ENCODE assay signal across 8 cellular contexts in the genomic region with DNA sequence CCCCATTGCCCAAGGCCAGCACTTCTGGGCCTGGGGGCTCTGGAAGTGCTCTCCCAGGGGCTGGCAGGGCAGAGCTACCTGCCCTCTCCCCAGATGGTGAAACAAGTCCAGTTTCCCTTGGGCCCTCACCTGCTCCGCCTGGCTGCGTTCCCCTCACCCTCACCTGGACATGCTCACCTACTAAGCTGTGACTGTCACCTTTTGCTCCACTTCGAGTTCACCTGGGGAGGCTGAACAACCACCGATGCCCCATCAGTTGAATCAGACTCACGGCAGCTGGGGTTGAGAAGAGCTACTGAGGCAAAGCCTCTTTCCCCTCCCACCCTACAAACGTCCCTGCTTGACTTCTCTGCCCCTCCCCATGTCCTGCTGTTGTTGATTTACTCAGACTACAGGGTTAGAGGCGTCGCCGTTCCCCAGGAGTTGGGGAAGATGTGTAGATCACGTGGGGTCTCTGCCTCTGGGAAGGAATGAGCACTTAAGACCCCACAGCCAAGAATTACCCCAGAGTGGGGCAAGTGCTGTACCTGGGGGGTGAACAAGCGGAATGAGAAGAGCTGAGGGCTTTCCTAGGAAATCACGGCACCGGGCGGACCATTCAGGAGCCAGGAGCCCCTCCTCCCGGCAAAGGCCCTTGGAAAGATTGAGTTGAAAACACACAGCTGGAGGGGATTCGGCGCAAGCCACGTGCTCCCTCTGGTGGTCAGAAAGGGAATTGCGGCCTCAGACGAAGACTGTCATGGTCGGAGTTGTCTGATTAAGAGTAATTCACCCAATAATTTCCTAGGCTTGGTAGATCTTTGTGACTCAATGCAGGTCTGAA. TPM values are rescaled to one million over a fixed set of nuclear protein-coding genes. Genes with fewer than 3 reads are reported as not detected.
DNase-seq lines count a peak whose midpoint lies in the region; ATAC-seq and TF ChIP-seq lines count a peak whose summit lies in the region.

No MANE protein-coding gene starts in this region.

- H3K4me2 ChIP-seq in BLaER1, result peak overlapping the region; percentile 83

- H3K9me3 Mint-ChIP-seq in T-helper 1 cell treated with Interleukin-12 subunit alpha and Interleukin-12 subunit beta and Interleukin-4 antibody, amounts not matched to agents 30 μg/mL and 1 μg/mL, for 36 hours, result no peaks in the 10 kb centered on the region

- H3K27ac ChIP-seq in BLaER1 (peak overlapping the region; percentile 63), right atrium auricular region (peak overlapping the region; percentile 55 to 76)

- peak overlapping the region; percentile 93 for H3K27ac Mint-ChIP-seq in T-helper 1 cell treated with Interleukin-12 subunit alpha and Interleukin-12 subunit beta and Interleukin-4 antibody, amounts not matched to agents 30 μg/mL and 1 μg/mL, for 36 hours

- H3K4me3 ChIP-seq in BLaER1, result no peak overlapping the region
- peak overlapping the region; percentile 7 to 22 for H3K4me3 ChIP-seq in right atrium auricular region

- no peaks in the 10 kb centered on the region for H3K27me3 Mint-ChIP-seq in T-helper 1 cell treated with Interleukin-12 subunit alpha and Interleukin-12 subunit beta and Interleukin-4 antibody, amounts not matched to agents 30 μg/mL and 1 μg/mL, for 36 hours (ENCODE audit: low read depth)

- ATAC-seq in GM19397 (IDR thresholded peaks at IDR 0.05; ENCODE audit: unreplicated experiment) (peak; percentile 23), GM21717 (IDR thresholded peaks at IDR 0.05; ENCODE audit: unreplicated experiment) (no peak)

- no peaks in the 10 kb centered on the region for H4K20me1 ChIP-seq in BLaER1

- H3K4me1 ChIP-seq in BLaER1 (peaks cover 84% of the 10 kb centered on the region), right atrium auricular region (peaks cover 0 to 46% of the 10 kb centered on the region in 2 donors)

- H3K36me3 Mint-ChIP-seq in T-helper 1 cell treated with Interleukin-12 subunit alpha and Interleukin-12 subunit beta and Interleukin-4 antibody, amounts not matched to agents 30 μg/mL and 1 μg/mL, for 36 hours (ENCODE audit: low read depth), result peaks cover 4% of the 10 kb centered on the region

- H3K4me1 Mint-ChIP-seq in T-helper 1 cell treated with Interleukin-12 subunit alpha and Interleukin-12 subunit beta and Interleukin-4 antibody, amounts not matched to agents 30 μg/mL and 1 μg/mL, for 36 hours (ENCODE audit: low read depth), result peaks cover 58% of the 10 kb centered on the region

- H3K27me3 ChIP-seq in BLaER1, result no peaks in the 10 kb centered on the region
- H3K27me3 ChIP-seq in right atrium auricular region, result no peaks in the 10 kb centered on the region

- H3K4me3 Mint-ChIP-seq in T-helper 1 cell treated with Interleukin-12 subunit alpha and Interleukin-12 subunit beta and Interleukin-4 antibody, amounts not matched to agents 30 μg/mL and 1 μg/mL, for 36 hours, result peak overlapping the region; percentile 77

- H3K9me3 ChIP-seq in BLaER1 (no peaks in the 10 kb centered on the region), right atrium auricular region (no peaks in the 10 kb centered on the region)

- H3K36me3 ChIP-seq in BLaER1 (no peaks in the 10 kb centered on the region), right atrium auricular region (no peaks in the 10 kb centered on the region)

- DNase-seq in NCI-H1105 (lab: John Stamatoyannopoulos, UW), result peak; percentile 82
- DNase-seq in amygdala (lab: John Stamatoyannopoulos, UW), result peak in 49 of 56 donors; percentile 39 to 93 (median 68)
- peak; percentile 95 for DNase-seq in right atrium auricular region (ENCODE audit: low spot score)
- DNase-seq in renal cortical epithelial cell (ENCODE audit: low read depth), result peak; percentile 95

- peak overlapping the region; percentile 43; the same call in 1 of the 2 replicates for H3K9ac ChIP-seq in BLaER1

- TF ChIP-seq CTCF in right atrium auricular region (IDR thresholded peaks at IDR 0.05), result peak; percentile 98 to 99

RNA-seq across cellular contexts. Expression of gene FXYD2, which starts 7.1 kb away (rescaled TPM):
- total RNA-seq in right atrium auricular region, result under 1 TPM; 0.59 to 0.78 TPM
- total RNA-seq in renal cortical epithelial cell, result 361 and 706 TPM in 2 replicates

RNA-seq across cellular contexts. Expression of gene DSCAML1, which starts 20.4 kb away (rescaled TPM):
- 1 to 10 TPM in 1 of 2 donors, under 1 TPM in 1; 0.67 to 1.3 TPM for total RNA-seq in right atrium auricular region
- total RNA-seq in renal cortical epithelial cell, result 10.1 and 10.2 TPM in 2 replicates

RNA-seq across cellular contexts. Expression of gene FXYD6, which starts 59.0 kb away (rescaled TPM):
- total RNA-seq in right atrium auricular region, result 10 to 100 TPM; 28.6 to 42.6 TPM
- total RNA-seq in renal cortical epithelial cell, result 0.20 and 1.0 TPM in 2 replicates

Comparison
In these comparisons a context has a peak if more than half of its experiments do, and no peak if none do; other contexts are left out.
1. RNA of gene FXYD2, which starts 7.1 kb away (total RNA-seq): 361 to 706 TPM in renal cortical epithelial cell; 0.59 to 0.78 TPM in right atrium auricular region; every median in the first group is over 100 times any median in the second.
2. RNA of gene FXYD6, which starts 59.0 kb away (total RNA-seq): 28.6 to 42.6 TPM in right atrium auricular region; 0.20 to 1.0 TPM in renal cortical epithelial cell; every median in the first group is over 10 times any median in the second.
3. Peak in every context shown above with its lines, with median percentiles within 50 percentile points of each other: DNase-seq.